Comparison of ENCODE assay signal across 9 cellular contexts in the genomic region with DNA sequence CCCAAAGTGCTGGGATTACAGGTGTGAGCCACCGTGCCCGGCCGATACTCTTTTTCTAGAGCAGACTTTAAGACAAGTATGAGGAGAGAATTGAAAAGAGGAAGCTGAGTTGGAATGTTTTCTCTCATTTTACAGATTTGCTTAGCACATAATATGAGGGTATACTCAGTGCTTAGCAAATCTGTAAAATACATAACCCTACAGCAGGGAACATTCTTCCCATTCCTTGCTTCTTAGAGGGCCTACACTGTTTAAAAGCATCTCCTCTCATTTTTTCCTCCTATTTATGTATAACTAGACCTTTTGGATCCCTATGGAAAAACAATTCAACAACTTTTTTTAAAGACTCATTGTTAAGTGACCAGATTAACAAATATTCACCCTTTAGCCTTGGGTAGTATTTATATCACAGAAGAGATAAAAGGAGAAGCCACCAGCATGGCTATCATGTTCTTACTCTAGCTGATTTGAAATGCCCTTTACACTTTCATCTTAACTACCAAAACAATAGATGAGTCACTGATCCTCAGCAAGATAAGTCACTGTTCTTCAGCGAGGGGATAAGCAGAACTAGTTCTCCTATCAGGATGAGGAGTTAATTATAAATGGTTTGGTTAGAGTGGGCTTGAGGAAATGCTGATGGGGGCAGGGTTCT. TPM values are rescaled to one million over a fixed set of nuclear protein-coding genes. Genes with fewer than 3 reads are reported as not detected.
DNase-seq lines count a peak whose midpoint lies in the region; ATAC-seq and TF ChIP-seq lines count a peak whose summit lies in the region.
"Had no signal": no experiment of that assay in that cellular context is flagged by ENCODE, and none has a peak within 500 bp of the region (broad histone marks: within the 10 kb centered on the region; RNA-seq: fewer than 3 reads in every experiment).

No MANE protein-coding gene starts in this region.

- no peak for TF ChIP-seq EP300 in gastroesophageal sphincter (IDR thresholded peaks at IDR 0.05)

- no peaks in the 10 kb centered on the region for H3K27me3 Mint-ChIP-seq in chondrocyte (ENCODE audit: low read depth)

- H3K79me2 ChIP-seq in GM23248 (ENCODE audit: insufficient read depth) (no peaks in the 10 kb centered on the region), trophoblast cell (ENCODE audit: control insufficient read depth, insufficient read depth, low read length, poor library complexity) (no peaks in the 10 kb centered on the region)

- no peak overlapping the region for H3K4ac ChIP-seq in trophoblast cell (ENCODE audit: low read depth, low read length)

- H3K9me3 ChIP-seq in GM23248 (ENCODE audit: low read depth), result no peaks in the 10 kb centered on the region
- peaks cover 9% of the 10 kb centered on the region; the same call in 1 of the 2 replicates for H3K9me3 ChIP-seq in NT2/D1 (ENCODE audit: insufficient read depth, low read length)
- no peaks in the 10 kb centered on the region for H3K9me3 ChIP-seq in trophoblast cell (ENCODE audit: insufficient read depth, low read depth, low read length)
- no peaks in the 10 kb centered on the region for H3K9me3 ChIP-seq in gastroesophageal sphincter

- 76% methylated on average over 4 of the region's 4 CpGs for WGBS in GM23248 (ENCODE audit: low coverage in 1 of 2, low lambda C conversion rate in 2 of 2, missing lambda C conversion rate in 2 of 2), 2 experiments
- WGBS in trophoblast cell (ENCODE audit: extremely low coverage, insufficient coverage, insufficient read length), result no CpG with 5 or more reads among the region's 4 CpGs
- WGBS in gastroesophageal sphincter (ENCODE audit: low coverage in 1 of 2), 2 donors, result 10 to 40% methylated on average over 1 to 2 of the region's 4 CpGs

- peak overlapping the region; percentile 2; the same call in 1 of the 2 replicates for H3K27ac ChIP-seq in GM23248
- peak overlapping the region; percentile 10 for H3K27ac ChIP-seq in trophoblast cell (ENCODE audit: low read depth, low read length)
- no peak overlapping the region for H3K27ac ChIP-seq in gastroesophageal sphincter

- H2AFZ ChIP-seq in GM23248 (no peak overlapping the region), trophoblast cell (ENCODE audit: insufficient read depth, low read length, poor library complexity) (no peak overlapping the region)

- no peak overlapping the region for H3K23ac ChIP-seq in trophoblast cell (ENCODE audit: low read length)

- no peak for ATAC-seq in HG03159 (IDR thresholded peaks at IDR 0.05; ENCODE audit: unreplicated experiment)
- ATAC-seq in gastroesophageal sphincter, result no peak
- ATAC-seq in HG02571 (IDR thresholded peaks at IDR 0.05; ENCODE audit: unreplicated experiment), result no peak

- no peak overlapping the region for H2BK5ac ChIP-seq in trophoblast cell (ENCODE audit: low read depth, low read length, poor library complexity)

- peaks cover 15% of the 10 kb centered on the region for H3K4me1 ChIP-seq in GM23248 (ENCODE audit: insufficient read depth)
- H3K4me1 ChIP-seq in NT2/D1 (ENCODE audit: insufficient read depth, insufficient read length), result no peaks in the 10 kb centered on the region
- H3K4me1 ChIP-seq in trophoblast cell (ENCODE audit: control insufficient read depth in 1 of 2, insufficient read depth in 2 of 2, low read length in 2 of 2), result no peaks in the 10 kb centered on the region
- H3K4me1 ChIP-seq in gastroesophageal sphincter, result peaks cover 0 to 8% (median 3%) of the 10 kb centered on the region in 3 donors

- H3K27me3 ChIP-seq in GM23248 (replicated peaks; ENCODE audit: insufficient read depth) (no peaks in the 10 kb centered on the region), NT2/D1 (ENCODE audit: insufficient read depth, insufficient read length) (no peaks in the 10 kb centered on the region), trophoblast cell (ENCODE audit: insufficient read depth, low read length) (no peaks in the 10 kb centered on the region), gastroesophageal sphincter (no peaks in the 10 kb centered on the region)

- peak overlapping the region; percentile 79 for H3K27ac Mint-ChIP-seq in chondrocyte (ENCODE audit: unreplicated experiment)

- H3K9ac ChIP-seq in GM23248 (no peak overlapping the region), NT2/D1 (ENCODE audit: insufficient read length, low read depth) (no peak overlapping the region), trophoblast cell (ENCODE audit: low read length) (no peak overlapping the region)

- H4K91ac ChIP-seq in trophoblast cell (ENCODE audit: low read depth, low read length), result no peak overlapping the region

- H4K8ac ChIP-seq in trophoblast cell (ENCODE audit: low read depth, low read length), result no peak overlapping the region

- H3K14ac ChIP-seq in trophoblast cell (ENCODE audit: low read length), result no peak overlapping the region

- no peak overlapping the region for H3K4me3 Mint-ChIP-seq in chondrocyte (ENCODE audit: unreplicated experiment)

- in situ Hi-C loops in GM23248 (cut with MboI), result loop anchor here (25.0 kb wide), 1 partner anchor 545 kb away; the partner anchor contains the start of gene ARID2

- H4K20me1 ChIP-seq in GM23248 (ENCODE audit: insufficient read depth), result no peaks in the 10 kb centered on the region

- DNase-seq in GM23248 (peak; percentile 65), NT2/D1 (ENCODE audit: low read depth, low spot score) (peak; percentile 9), chondrocyte (ENCODE audit: low spot score) (no peak), trophoblast cell (peak; percentile 29 to 89), DMS114 treated with DMSO at 0.1 percent for 48 hours (lab: John Stamatoyannopoulos, UW; ENCODE audit: unreplicated experiment) (no peak)
- DNase-seq: activated CD4-positive, alpha-beta T cell treated with anti-CD3 and anti-CD28 coated beads for 4 hours had no signal

- H3K4me1 Mint-ChIP-seq in chondrocyte (ENCODE audit: low read depth), result peaks cover 24% of the 10 kb centered on the region

- H3K9me2 ChIP-seq in GM23248 (ENCODE audit: insufficient read depth), result no peaks in the 10 kb centered on the region

- H3F3A ChIP-seq in GM23248 (ENCODE audit: insufficient read depth), result peaks cover 20% of the 10 kb centered on the region

- H4K12ac ChIP-seq in trophoblast cell (ENCODE audit: low read depth, low read length), result no peak overlapping the region

- TF ChIP-seq CTCF in chondrocyte (IDR thresholded peaks at IDR 0.05) (no peak), gastroesophageal sphincter (IDR thresholded peaks at IDR 0.05) (no peak)

- H3K79me1 ChIP-seq in trophoblast cell (ENCODE audit: low read length), result no peaks in the 10 kb centered on the region

- H2BK120ac ChIP-seq in trophoblast cell (ENCODE audit: insufficient read depth, low read length, poor library complexity), result no peak overlapping the region

- H3K36me3 Mint-ChIP-seq in chondrocyte (ENCODE audit: low read depth), result peaks cover 2% of the 10 kb centered on the region

- TF ChIP-seq POLR2A in gastroesophageal sphincter (IDR thresholded peaks at IDR 0.05), result no peak

- H3K9me3 Mint-ChIP-seq in chondrocyte (ENCODE audit: low read depth), result no peaks in the 10 kb centered on the region

- H3K36me3 ChIP-seq in GM23248 (ENCODE audit: low read depth), result no peaks in the 10 kb centered on the region
- H3K36me3 ChIP-seq in NT2/D1 (ENCODE audit: insufficient read depth, insufficient read length, low read length), result peaks cover 5% of the 10 kb centered on the region
- H3K36me3 ChIP-seq in trophoblast cell (ENCODE audit: control insufficient read depth in 1 of 2, insufficient read depth in 2 of 2, low read length in 2 of 2), result no peaks in the 10 kb centered on the region
- H3K36me3 ChIP-seq in gastroesophageal sphincter, result no peaks in the 10 kb centered on the region

- H2AK5ac ChIP-seq in trophoblast cell (ENCODE audit: low read length), result no peak overlapping the region

- no peak overlapping the region for H3K18ac ChIP-seq in trophoblast cell (ENCODE audit: low read length)

- peak overlapping the region; percentile 12 for H3K4me2 ChIP-seq in GM23248 (ENCODE audit: unreplicated experiment)
- H3K4me2 ChIP-seq in trophoblast cell (ENCODE audit: low read length), result no peak overlapping the region

- H2BK12ac ChIP-seq in trophoblast cell (ENCODE audit: low read length), result no peak overlapping the region

- no peak overlapping the region for H3K4me3 ChIP-seq in GM23248
- no peak overlapping the region for H3K4me3 ChIP-seq in NT2/D1 (ENCODE audit: insufficient read length, low read depth)
- no peak overlapping the region for H3K4me3 ChIP-seq in trophoblast cell (ENCODE audit: low read depth, low read length)
- no peak overlapping the region for H3K4me3 ChIP-seq in gastroesophageal sphincter

RNA-seq across cellular contexts. Expression of gene ANO6, which starts 23.7 kb away (rescaled TPM):
- 65.4 and 75.4 TPM in 2 replicates for total RNA-seq in GM23248 (2014; rRNA removed; shearing (Covaris generic))
- 48.4 and 50.1 TPM in 2 replicates for polyA plus RNA-seq in GM23248 (2016; fragmentation: Nextera tagmentation; extraction: Ambion mirVana)
- total RNA-seq in chondrocyte, result 64.2 to 79.4 TPM (median 75.8 TPM) in 3 replicates
- 83.5 and 86.6 TPM in 2 replicates for polyA plus RNA-seq in trophoblast cell (2013)
- 100 to 1,000 TPM; 117 to 224 (median 170) TPM for total RNA-seq in gastroesophageal sphincter

Comparison
In these comparisons a context has a peak if more than half of its experiments do, and no peak if none do; other contexts are left out.
1. DNase-seq: peak in GM23248 (single experiment), NT2/D1 (single experiment) and trophoblast cell (2 of 2); none in chondrocyte (single experiment) and DMS114 treated with DMSO at 0.1 percent for 48 hours (single experiment).
2. H3K27ac ChIP-seq: peak in GM23248 (single experiment) and trophoblast cell (single experiment); none in gastroesophageal sphincter (0 of 4).